In genomic region chr7:82202965-82203364, GRCh38 we compare ENCODE assay signal across 35 cellular contexts.
"Had no signal": no experiment of that assay in that cellular context is flagged by ENCODE, and none has a peak within 500 bp of the region (broad histone marks: within the 10 kb centered on the region; RNA-seq: fewer than 3 reads in every experiment).

No MANE protein-coding gene starts in this region.

- DNase-seq: activated B cell treated with CpG ODN at 0.5 μM for 24 hours; activated CD4-positive, alpha-beta memory T cell treated with anti-CD3 and anti-CD28 coated beads for 36 hours; activated CD4-positive, alpha-beta T cell treated with anti-CD3 and anti-CD28 coated beads for 4 hours; activated CD4-positive, alpha-beta T cell treated with anti-CD3 and anti-CD28 coated beads, Interleukin-2, amount 10 ng/mL, durations not matched to agents 24 days and 14 days; activated CD4-positive, alpha-beta T cell treated with anti-CD3 and anti-CD28 coated beads, Interleukin-2, amount 50 U/mL, for 1 hour; activated CD4-positive, alpha-beta T cell treated with anti-CD3 and anti-CD28 coated beads, Interleukin-2, amount 50 U/mL, for 4 hours; activated CD4-positive, CD25-positive, alpha-beta regulatory T cell treated with anti-CD3 and anti-CD28 coated beads, Interleukin-2, amount 50 U/mL, for 72 hours; activated CD8-positive, alpha-beta memory T cell treated with anti-CD3 and anti-CD28 coated beads, Interleukin-2, amount 50 U/mL, for 4 hours; activated CD8-positive, alpha-beta T cell treated with anti-CD3 and anti-CD28 coated beads for 36 hours; activated effector memory CD4-positive, alpha-beta T cell treated with anti-CD3 and anti-CD28 coated beads, Interleukin-2, amount 50 U/mL, for 16 hours; activated gamma-delta T cell treated with Interleukin-2 at 50 U/mL for 16 hours; activated naive CD4-positive, alpha-beta T cell; activated naive CD4-positive, alpha-beta T cell treated with anti-CD3 and anti-CD28 coated beads for 36 hours; activated naive CD4-positive, alpha-beta T cell treated with anti-CD3 and anti-CD28 coated beads, Interleukin-2, amount 50 U/mL, for 16 hours; activated naive CD8-positive, alpha-beta T cell treated with anti-CD3 and anti-CD28 coated beads for 36 hours; activated T-cell treated with anti-CD3 and anti-CD28 coated beads for 4 hours; activated T-cell treated with anti-CD3 and anti-CD28 coated beads, Interleukin-2, amount 50 U/mL, for 1 hour; activated T-cell treated with anti-CD3 and anti-CD28 coated beads, Interleukin-2, amount 50 U/mL, for 4 hours; activated T-cell treated with anti-CD3 and anti-CD28 coated beads, Interleukin-2, amount 50 U/mL, for 72 hours; adrenal gland; amniotic stem cell; aorta; body of pancreas; brain microvascular endothelial cell; caudate nucleus; cerebellar nuclear complex; T-helper 1 cell; T-helper 2 cell; T-helper 9 cell had no signal

- H3K36me3 Mint-ChIP-seq: activated CD4-positive, alpha-beta memory T cell treated with anti-CD3 and anti-CD28 coated beads for 36 hours; activated naive CD4-positive, alpha-beta T cell treated with anti-CD3 and anti-CD28 coated beads, Interleukin-2, amount 50 U/mL, for 72 hours; activated naive CD8-positive, alpha-beta T cell treated with anti-CD3 and anti-CD28 coated beads for 36 hours had no signal

- ATAC-seq: activated CD8-positive, alpha-beta T cell treated with anti-CD3 and anti-CD28 coated beads for 36 hours; activated naive CD4-positive, alpha-beta T cell treated with anti-CD3 and anti-CD28 coated beads, Interleukin-2, amount 50 U/mL, for 72 hours; activated T-cell treated with anti-CD3 and anti-CD28 coated beads, Interleukin-2, amount 50 U/mL, for 72 hours; activated T-helper 17 cell treated with anti-CD3 and anti-CD28 coated beads, Interleukin-2, amount 50 U/mL, for 72 hours; body of pancreas had no signal

- H3K4me3 Mint-ChIP-seq: activated B cell treated with CpG ODN at 0.5 μM for 24 hours; activated CD4-positive, alpha-beta memory T cell treated with anti-CD3 and anti-CD28 coated beads for 36 hours; activated CD4-positive, alpha-beta T cell treated with anti-CD3 and anti-CD28 coated beads, Interleukin-2, amount 10 ng/mL, durations not matched to agents 24 days and 14 days; activated CD8-positive, alpha-beta T cell treated with anti-CD3 and anti-CD28 coated beads for 36 hours; activated naive CD4-positive, alpha-beta T cell treated with anti-CD3 and anti-CD28 coated beads for 36 hours; activated naive CD8-positive, alpha-beta T cell treated with anti-CD3 and anti-CD28 coated beads for 36 hours; activated T-cell treated with anti-CD3 and anti-CD28 coated beads, Interleukin-2, amount 50 U/mL, for 4 hours; activated T-cell treated with anti-CD3 and anti-CD28 coated beads, Interleukin-2, amount 50 U/mL, for 72 hours; activated T-helper 1 cell treated with anti-CD3 and anti-CD28 coated beads, Interleukin-12 subunit alpha, Interleukin-12 subunit beta, Interleukin-2, Interleukin-4 antibody, amounts not matched to agents 30 ng/mL and 10 ng/mL and 1 ng/mL, durations not matched to agents 14 hours and 24 hours and 36 hours; activated T-helper 17 cell treated with anti-CD3 and anti-CD28 coated beads, Interleukin-2, amount 50 U/mL, for 72 hours; central memory CD8-positive, alpha-beta T cell; T-helper 1 cell treated with Interleukin-12 subunit alpha and Interleukin-12 subunit beta and Interleukin-4 antibody, amounts not matched to agents 30 μg/mL and 1 μg/mL, for 36 hours; T-helper 2 cell treated with Interferon-gamma antibody and Interleukin-4, amounts not matched to agents 5 μg/mL and 100 μg/mL, for 36 hours had no signal

- H3K4me1 Mint-ChIP-seq: activated B cell treated with CpG ODN at 0.5 μM for 24 hours; activated CD4-positive, alpha-beta T cell treated with anti-CD3 and anti-CD28 coated beads, Interleukin-2, amount 10 ng/mL, durations not matched to agents 24 days and 14 days; activated naive CD8-positive, alpha-beta T cell treated with anti-CD3 and anti-CD28 coated beads for 36 hours; activated T-helper 17 cell treated with anti-CD3 and anti-CD28 coated beads, Interleukin-2, amount 50 U/mL, for 72 hours; central memory CD8-positive, alpha-beta T cell had no signal

- H3K9me3 Mint-ChIP-seq: activated B cell treated with CpG ODN at 0.5 μM for 24 hours; activated CD4-positive, alpha-beta T cell treated with anti-CD3 and anti-CD28 coated beads, Interleukin-2, amount 10 ng/mL, durations not matched to agents 24 days and 14 days; activated CD8-positive, alpha-beta T cell treated with anti-CD3 and anti-CD28 coated beads for 36 hours; activated naive CD8-positive, alpha-beta T cell treated with anti-CD3 and anti-CD28 coated beads for 36 hours; activated T-helper 1 cell treated with anti-CD3 and anti-CD28 coated beads, Interleukin-12 subunit alpha, Interleukin-12 subunit beta, Interleukin-2, Interleukin-4 antibody, amounts not matched to agents 30 ng/mL and 10 ng/mL and 1 ng/mL, durations not matched to agents 14 hours and 24 hours and 36 hours; T-helper 1 cell treated with Interleukin-12 subunit alpha and Interleukin-12 subunit beta and Interleukin-4 antibody, amounts not matched to agents 30 μg/mL and 1 μg/mL, for 36 hours had no signal

- H3K27me3 Mint-ChIP-seq: activated B cell treated with CpG ODN at 0.5 μM for 24 hours; activated CD4-positive, alpha-beta memory T cell treated with anti-CD3 and anti-CD28 coated beads for 36 hours; activated CD4-positive, alpha-beta T cell treated with anti-CD3 and anti-CD28 coated beads, Interleukin-2, amount 10 ng/mL, durations not matched to agents 24 days and 14 days; activated CD8-positive, alpha-beta T cell treated with anti-CD3 and anti-CD28 coated beads for 36 hours; activated naive CD8-positive, alpha-beta T cell treated with anti-CD3 and anti-CD28 coated beads for 36 hours; activated T-helper 17 cell treated with anti-CD3 and anti-CD28 coated beads, Interleukin-2, amount 50 U/mL, for 72 hours; central memory CD8-positive, alpha-beta T cell had no signal

- H3K27ac Mint-ChIP-seq: activated B cell treated with CpG ODN at 0.5 μM for 24 hours; activated CD4-positive, alpha-beta memory T cell treated with anti-CD3 and anti-CD28 coated beads for 36 hours; activated CD4-positive, alpha-beta T cell treated with anti-CD3 and anti-CD28 coated beads, Interleukin-2, amount 10 ng/mL, durations not matched to agents 24 days and 14 days; activated CD8-positive, alpha-beta T cell treated with anti-CD3 and anti-CD28 coated beads for 36 hours; activated naive CD4-positive, alpha-beta T cell treated with anti-CD3 and anti-CD28 coated beads for 36 hours; activated naive CD4-positive, alpha-beta T cell treated with anti-CD3 and anti-CD28 coated beads, Interleukin-2, amount 50 U/mL, for 72 hours; activated naive CD8-positive, alpha-beta T cell treated with anti-CD3 and anti-CD28 coated beads for 36 hours; activated T-cell treated with anti-CD3 and anti-CD28 coated beads, Interleukin-2, amount 50 U/mL, for 72 hours; activated T-helper 1 cell treated with anti-CD3 and anti-CD28 coated beads, Interleukin-12 subunit alpha, Interleukin-12 subunit beta, Interleukin-2, Interleukin-4 antibody, amounts not matched to agents 30 ng/mL and 10 ng/mL and 1 ng/mL, durations not matched to agents 14 hours and 24 hours and 36 hours; activated T-helper 17 cell treated with anti-CD3 and anti-CD28 coated beads, Interleukin-2, amount 50 U/mL, for 72 hours; T-helper 1 cell treated with Interleukin-12 subunit alpha and Interleukin-12 subunit beta and Interleukin-4 antibody, amounts not matched to agents 30 μg/mL and 1 μg/mL, for 36 hours; T-helper 2 cell treated with Interferon-gamma antibody and Interleukin-4, amounts not matched to agents 5 μg/mL and 100 μg/mL, for 36 hours had no signal
